19 cellular contexts compared by ENCODE assay signal in the genomic region with DNA sequence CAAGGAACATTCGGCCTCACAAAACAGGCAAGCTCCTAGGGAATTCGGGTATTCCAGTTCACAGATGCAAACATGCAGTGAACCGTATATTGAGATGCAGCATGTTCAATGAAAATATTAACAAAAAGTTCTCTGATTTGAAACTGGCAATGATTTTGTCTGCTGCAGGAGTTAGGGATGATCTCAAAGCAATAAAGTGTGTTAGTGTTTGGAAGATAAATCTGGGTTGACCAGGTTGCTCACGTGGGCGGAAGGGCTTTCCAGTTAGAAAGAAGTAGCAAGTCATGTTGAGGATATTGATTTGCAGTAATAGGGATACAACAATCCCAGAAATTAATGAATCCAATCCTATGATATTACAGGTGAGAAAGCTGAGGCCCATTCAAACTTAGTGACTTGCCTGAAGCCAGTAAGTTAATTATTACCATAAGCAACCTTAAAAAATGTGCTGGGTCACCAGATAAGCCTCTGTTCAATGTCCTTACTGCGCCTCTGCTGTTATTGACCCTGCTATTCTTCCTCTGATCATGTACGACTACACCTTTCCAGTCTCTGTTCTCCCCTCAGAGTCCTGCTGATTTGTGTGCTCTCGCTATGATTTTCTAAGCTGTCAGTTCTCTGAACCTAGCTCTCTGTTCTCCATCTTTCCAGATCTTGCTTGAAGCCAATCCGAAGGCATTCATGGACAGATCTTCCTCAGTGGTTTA.
"Had no signal": no experiment of that assay in that cellular context is flagged by ENCODE, and none has a peak within 500 bp of the region (broad histone marks: within the 10 kb centered on the region; RNA-seq: fewer than 3 reads in every experiment).

No MANE protein-coding gene starts in this region.

- DNase-seq: activated CD4-positive, alpha-beta T cell treated with anti-CD3 and anti-CD28 coated beads, Interleukin-2, amount 10 ng/mL, durations not matched to agents 24 days and 14 days; activated CD8-positive, alpha-beta T cell treated with anti-CD3 and anti-CD28 coated beads for 36 hours; activated naive CD4-positive, alpha-beta T cell treated with anti-CD3 and anti-CD28 coated beads for 36 hours; activated naive CD8-positive, alpha-beta T cell treated with anti-CD3 and anti-CD28 coated beads, Interleukin-2, amount 50 U/mL, for 24 hours; activated T-cell treated with anti-CD3 and anti-CD28 coated beads, Interleukin-2, amount 50 U/mL, for 1 hour; anterior cingulate cortex; brain microvascular endothelial cell; central memory CD4-positive, alpha-beta T cell; colonic mucosa; effector CD4-positive, alpha-beta T cell; midbrain; naive B cell; stimulated activated CD4-positive, alpha-beta T cell treated with anti-CD3 and anti-CD28 coated beads, Interleukin-12 subunit alpha, Interleukin-12 subunit beta, amount 100 ng/mL, for 4 hours; uterus had no signal

- H3K4me3 ChIP-seq: colonic mucosa, tibial nerve, uterus had no signal

- H3K9ac ChIP-seq: parathyroid adenoma had no signal

- H3K27ac ChIP-seq: brain microvascular endothelial cell, colonic mucosa, neutrophil, parathyroid adenoma, tibial nerve, uterus had no signal

- H3K79me2 ChIP-seq: parathyroid adenoma had no signal

- H3K36me3 ChIP-seq: brain microvascular endothelial cell, colonic mucosa, neutrophil, tibial nerve, uterus had no signal

- ATAC-seq: activated CD8-positive, alpha-beta T cell treated with anti-CD3 and anti-CD28 coated beads for 36 hours; activated naive CD8-positive, alpha-beta T cell treated with anti-CD3 and anti-CD28 coated beads, Interleukin-2, amount 50 U/mL, for 24 hours had no signal

- H2AFZ ChIP-seq: parathyroid adenoma had no signal

- H3K27me3 ChIP-seq: brain microvascular endothelial cell, colonic mucosa, neutrophil, tibial nerve, uterus had no signal

- FAIRE-seq: endothelial cell of umbilical vein, islet of Langerhans had no signal

- H3K9me3 ChIP-seq: colonic mucosa, neutrophil, tibial nerve, uterus had no signal

- H3K4me1 ChIP-seq: colonic mucosa, parathyroid adenoma, uterus had no signal
